In genomic region chr6:43629104-43629504, GRCh38 we compare ENCODE assay signal across 8 cellular contexts. TPM values are rescaled to one million over a fixed set of nuclear protein-coding genes. Genes with fewer than 3 reads are reported as not detected.
DNase-seq lines count a peak whose midpoint lies in the region; ATAC-seq and TF ChIP-seq lines count a peak whose summit lies in the region.

TSS of gene GTPBP2 (minus strand) at chr6:43629264. CDS start at chr6:43629162, 102 bp downstream.

- H3K4me3 Mint-ChIP-seq in WTC11 (peak within 1 kb of the TSS; percentile 98), immature natural killer cell (peak within 1 kb of the TSS; percentile 99 to 100 (median 99))

- peak within 1 kb of the TSS; percentile 82 to 94 for H3K4me3 ChIP-seq in cardiac fibroblast (replicated peaks in 1 of 2; ENCODE audit: low read depth in 2 of 2, low read length in 2 of 2)

- no peak for TF ChIP-seq CTCF in WTC11 (IDR thresholded peaks at IDR 0.05)
- no peak for TF ChIP-seq CTCF in cardiac fibroblast (IDR thresholded peaks at IDR 0.05; ENCODE audit: low read depth, low read length)

- H3K27ac Mint-ChIP-seq in WTC11 (peak within 1 kb of the TSS; percentile 100), immature natural killer cell (peak within 1 kb of the TSS; percentile 88 to 97 (median 96))

- H3K36me3 Mint-ChIP-seq in WTC11 (peaks cover 26% of the 10 kb centered on the region), immature natural killer cell (peaks cover 0 to 7% (median 6%) of the 10 kb centered on the region in 3 donors)

- DNase-seq in ACHN (peak; percentile 97), NCI-H2227 treated with DMSO at 0.1 percent for 48 hours (lab: John Stamatoyannopoulos, UW) (peak; percentile 89), WTC11 (ENCODE audit: low spot score) (peak; percentile 99), cardiac fibroblast (ENCODE audit: low read depth in 2 of 2) (peak; percentile 100), immature natural killer cell (peak; percentile 93 to 95 (median 94))
- DNase-seq in stimulated activated CD4-positive, alpha-beta T cell treated with anti-CD3 and anti-CD28 coated beads, Interleukin-12 subunit alpha, Interleukin-12 subunit beta, amount 100 ng/mL, for 24 hours (ENCODE audit: low read depth in 2 of 2), result peak; percentile 94 to 96

- in situ Hi-C loops in ACHN (cut with HindIII; ENCODE audit: low pct_ligation_motif_present, low pct_unique_long_range_greater_than_20kb, low sequenced_read_pairs), result no loop called here

- ATAC-seq in GM18873 (IDR thresholded peaks at IDR 0.05; ENCODE audit: low FRiP score, unreplicated experiment) (peak; percentile 65), HG03159 (IDR thresholded peaks at IDR 0.05; ENCODE audit: unreplicated experiment) (peak; percentile 72), WTC11 (peak; percentile 85)

- CTCF ChIA-PET in WTC11 (lab: Charles Lee), result interaction anchor here (0.8 to 2.3 kb wide), 14 partner anchors 16 to 628 kb away, joined by 3 to 16 read pairs (median 4); partner anchors contain the start of genes RSPH9, SLC35B2 and VEGFA

- H3K27me3 Mint-ChIP-seq in WTC11 (ENCODE audit: low read depth) (no peaks in the 10 kb centered on the region), immature natural killer cell (ENCODE audit: low read depth in 3 of 3) (peaks cover 3 to 8% (median 3%) of the 10 kb centered on the region in 3 donors)

- no peaks in the 10 kb centered on the region for H3K9me3 Mint-ChIP-seq in WTC11
- no peaks in the 10 kb centered on the region for H3K9me3 Mint-ChIP-seq in immature natural killer cell

- POLR2A ChIA-PET in WTC11 (lab: Charles Lee), result interaction anchor here (0.6 to 2.5 kb wide), 11 partner anchors 16 to 618 kb away, joined by 3 to 32 read pairs (median 3); partner anchors contain the start of genes HSP90AB1, RSPH9 and VEGFA

- H3K4me1 Mint-ChIP-seq in WTC11 (peaks cover 17% of the 10 kb centered on the region), immature natural killer cell (peaks cover 29 to 43% of the 10 kb centered on the region in 2 donors)

TF ChIP-seq in WTC11, 78 proteins besides CTCF, POLR2A, EP300 and RAD21:
- TF ChIP-seq NFE2L1 (CRISPR knock-in tag; IDR thresholded peaks at IDR 0.05), result no peak
- TF ChIP-seq RELA (CRISPR knock-in tag; IDR thresholded peaks at IDR 0.05; ENCODE audit: borderline replicate concordance), result no peak
- TF ChIP-seq SOX15 (CRISPR knock-in tag; IDR thresholded peaks at IDR 0.05), result no peak
- TF ChIP-seq FOXK1 (CRISPR knock-in tag; IDR thresholded peaks at IDR 0.05), result 0 out of 2 replicates have a peak, but pooled peaks have one; percentile 48
- TF ChIP-seq SP1 (CRISPR knock-in tag; conservative IDR thresholded peaks at IDR 0.05), result peak; percentile 94
- TF ChIP-seq ZNF281 (CRISPR knock-in tag; IDR thresholded peaks at IDR 0.05), result no peak
- peak; percentile 33 for TF ChIP-seq GABPB1 (CRISPR knock-in tag; IDR thresholded peaks at IDR 0.05)
- TF ChIP-seq ZBTB43 (CRISPR knock-in tag; IDR thresholded peaks at IDR 0.05), result no peak
- TF ChIP-seq CREM (CRISPR knock-in tag; IDR thresholded peaks at IDR 0.05), result 0 out of 2 replicates have a peak, but pooled peaks have one; percentile 31

RNA-seq across cellular contexts. Expression of gene GTPBP2, which starts in this region (rescaled TPM):
- total RNA-seq in WTC11 (2021), result 61.1 to 76.4 TPM (median 63.4 TPM) in 3 replicates
- polyA plus RNA-seq in immature natural killer cell, result 1 to 10 TPM; 3.6 to 4.9 (median 4.3) TPM

Comparison
In these comparisons a context has a peak if more than half of its experiments do, and no peak if none do; other contexts are left out.
1. Peak in every context shown above with its lines: DNase-seq, ATAC-seq and H3K4me3 ChIP-seq.